1 cellular context compared by ENCODE assay signal in the genomic region with DNA sequence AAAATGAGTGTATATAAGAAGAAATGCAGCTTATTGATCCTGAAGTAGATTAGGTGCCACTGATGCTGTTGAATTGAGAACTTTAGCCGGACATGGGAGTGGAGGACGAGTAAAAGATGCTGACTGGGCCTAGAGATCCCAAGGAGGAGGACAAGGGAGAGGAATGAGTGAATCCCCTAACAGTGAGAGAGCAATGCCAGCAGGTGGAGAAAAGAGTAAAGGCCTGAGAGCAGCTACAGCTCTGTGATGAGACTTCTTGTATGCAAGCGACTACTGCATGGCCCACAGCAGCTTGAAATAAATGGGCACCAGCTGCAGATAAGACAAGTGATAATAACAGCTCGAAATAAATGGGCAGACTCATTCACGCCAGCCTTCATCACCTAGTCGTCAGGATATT.
TF ChIP-seq lines count a peak whose summit lies in the region.

No MANE protein-coding gene starts in this region.

TF ChIP-seq in H1, 55 proteins besides CTCF, POLR2A, EP300 and RAD21:
- TF ChIP-seq, protein P1, sequence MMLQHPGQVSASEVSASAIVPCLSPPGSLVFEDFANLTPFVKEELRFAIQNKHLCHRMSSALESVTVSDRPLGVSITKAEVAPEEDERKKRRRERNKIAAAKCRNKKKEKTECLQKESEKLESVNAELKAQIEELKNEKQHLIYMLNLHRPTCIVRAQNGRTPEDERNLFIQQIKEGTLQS (IDR thresholded peaks at IDR 0.05; ENCODE audit: insufficient read depth, low read depth, low read length): no peak
- no peak for TF ChIP-seq EGR1 (IDR thresholded peaks at IDR 0.05; ENCODE audit: borderline replicate concordance, low read depth, low read length)
- TF ChIP-seq CHD2 (IDR thresholded peaks at IDR 0.05; ENCODE audit: low read length): no peak
- TF ChIP-seq, protein P2, sequence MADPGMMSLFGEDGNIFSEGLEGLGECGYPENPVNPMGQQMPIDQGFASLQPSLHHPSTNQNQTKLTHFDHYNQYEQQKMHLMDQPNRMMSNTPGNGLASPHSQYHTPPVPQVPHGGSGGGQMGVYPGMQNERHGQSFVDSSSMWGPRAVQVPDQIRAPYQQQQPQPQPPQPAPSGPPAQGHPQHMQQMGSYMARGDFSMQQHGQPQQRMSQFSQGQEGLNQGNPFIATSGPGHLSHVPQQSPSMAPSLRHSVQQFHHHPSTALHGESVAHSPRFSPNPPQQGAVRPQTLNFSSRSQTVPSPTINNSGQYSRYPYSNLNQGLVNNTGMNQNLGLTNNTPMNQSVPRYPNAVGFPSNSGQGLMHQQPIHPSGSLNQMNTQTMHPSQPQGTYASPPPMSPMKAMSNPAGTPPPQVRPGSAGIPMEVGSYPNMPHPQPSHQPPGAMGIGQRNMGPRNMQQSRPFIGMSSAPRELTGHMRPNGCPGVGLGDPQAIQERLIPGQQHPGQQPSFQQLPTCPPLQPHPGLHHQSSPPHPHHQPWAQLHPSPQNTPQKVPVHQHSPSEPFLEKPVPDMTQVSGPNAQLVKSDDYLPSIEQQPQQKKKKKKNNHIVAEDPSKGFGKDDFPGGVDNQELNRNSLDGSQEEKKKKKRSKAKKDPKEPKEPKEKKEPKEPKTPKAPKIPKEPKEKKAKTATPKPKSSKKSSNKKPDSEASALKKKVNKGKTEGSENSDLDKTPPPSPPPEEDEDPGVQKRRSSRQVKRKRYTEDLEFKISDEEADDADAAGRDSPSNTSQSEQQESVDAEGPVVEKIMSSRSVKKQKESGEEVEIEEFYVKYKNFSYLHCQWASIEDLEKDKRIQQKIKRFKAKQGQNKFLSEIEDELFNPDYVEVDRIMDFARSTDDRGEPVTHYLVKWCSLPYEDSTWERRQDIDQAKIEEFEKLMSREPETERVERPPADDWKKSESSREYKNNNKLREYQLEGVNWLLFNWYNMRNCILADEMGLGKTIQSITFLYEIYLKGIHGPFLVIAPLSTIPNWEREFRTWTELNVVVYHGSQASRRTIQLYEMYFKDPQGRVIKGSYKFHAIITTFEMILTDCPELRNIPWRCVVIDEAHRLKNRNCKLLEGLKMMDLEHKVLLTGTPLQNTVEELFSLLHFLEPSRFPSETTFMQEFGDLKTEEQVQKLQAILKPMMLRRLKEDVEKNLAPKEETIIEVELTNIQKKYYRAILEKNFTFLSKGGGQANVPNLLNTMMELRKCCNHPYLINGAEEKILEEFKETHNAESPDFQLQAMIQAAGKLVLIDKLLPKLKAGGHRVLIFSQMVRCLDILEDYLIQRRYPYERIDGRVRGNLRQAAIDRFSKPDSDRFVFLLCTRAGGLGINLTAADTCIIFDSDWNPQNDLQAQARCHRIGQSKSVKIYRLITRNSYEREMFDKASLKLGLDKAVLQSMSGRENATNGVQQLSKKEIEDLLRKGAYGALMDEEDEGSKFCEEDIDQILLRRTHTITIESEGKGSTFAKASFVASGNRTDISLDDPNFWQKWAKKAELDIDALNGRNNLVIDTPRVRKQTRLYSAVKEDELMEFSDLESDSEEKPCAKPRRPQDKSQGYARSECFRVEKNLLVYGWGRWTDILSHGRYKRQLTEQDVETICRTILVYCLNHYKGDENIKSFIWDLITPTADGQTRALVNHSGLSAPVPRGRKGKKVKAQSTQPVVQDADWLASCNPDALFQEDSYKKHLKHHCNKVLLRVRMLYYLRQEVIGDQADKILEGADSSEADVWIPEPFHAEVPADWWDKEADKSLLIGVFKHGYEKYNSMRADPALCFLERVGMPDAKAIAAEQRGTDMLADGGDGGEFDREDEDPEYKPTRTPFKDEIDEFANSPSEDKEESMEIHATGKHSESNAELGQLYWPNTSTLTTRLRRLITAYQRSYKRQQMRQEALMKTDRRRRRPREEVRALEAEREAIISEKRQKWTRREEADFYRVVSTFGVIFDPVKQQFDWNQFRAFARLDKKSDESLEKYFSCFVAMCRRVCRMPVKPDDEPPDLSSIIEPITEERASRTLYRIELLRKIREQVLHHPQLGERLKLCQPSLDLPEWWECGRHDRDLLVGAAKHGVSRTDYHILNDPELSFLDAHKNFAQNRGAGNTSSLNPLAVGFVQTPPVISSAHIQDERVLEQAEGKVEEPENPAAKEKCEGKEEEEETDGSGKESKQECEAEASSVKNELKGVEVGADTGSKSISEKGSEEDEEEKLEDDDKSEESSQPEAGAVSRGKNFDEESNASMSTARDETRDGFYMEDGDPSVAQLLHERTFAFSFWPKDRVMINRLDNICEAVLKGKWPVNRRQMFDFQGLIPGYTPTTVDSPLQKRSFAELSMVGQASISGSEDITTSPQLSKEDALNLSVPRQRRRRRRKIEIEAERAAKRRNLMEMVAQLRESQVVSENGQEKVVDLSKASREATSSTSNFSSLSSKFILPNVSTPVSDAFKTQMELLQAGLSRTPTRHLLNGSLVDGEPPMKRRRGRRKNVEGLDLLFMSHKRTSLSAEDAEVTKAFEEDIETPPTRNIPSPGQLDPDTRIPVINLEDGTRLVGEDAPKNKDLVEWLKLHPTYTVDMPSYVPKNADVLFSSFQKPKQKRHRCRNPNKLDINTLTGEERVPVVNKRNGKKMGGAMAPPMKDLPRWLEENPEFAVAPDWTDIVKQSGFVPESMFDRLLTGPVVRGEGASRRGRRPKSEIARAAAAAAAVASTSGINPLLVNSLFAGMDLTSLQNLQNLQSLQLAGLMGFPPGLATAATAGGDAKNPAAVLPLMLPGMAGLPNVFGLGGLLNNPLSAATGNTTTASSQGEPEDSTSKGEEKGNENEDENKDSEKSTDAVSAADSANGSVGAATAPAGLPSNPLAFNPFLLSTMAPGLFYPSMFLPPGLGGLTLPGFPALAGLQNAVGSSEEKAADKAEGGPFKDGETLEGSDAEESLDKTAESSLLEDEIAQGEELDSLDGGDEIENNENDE (IDR thresholded peaks at IDR 0.05; ENCODE audit: insufficient replicate concordance, low read length): no peak
- no peak for TF ChIP-seq SAP30 (IDR thresholded peaks at IDR 0.05; ENCODE audit: insufficient read depth, insufficient replicate concordance, low read length)
TF ChIP-seq in H1: peak in this region for 0.
